ENCODE assay signal across 21 cellular contexts in the genomic region with DNA sequence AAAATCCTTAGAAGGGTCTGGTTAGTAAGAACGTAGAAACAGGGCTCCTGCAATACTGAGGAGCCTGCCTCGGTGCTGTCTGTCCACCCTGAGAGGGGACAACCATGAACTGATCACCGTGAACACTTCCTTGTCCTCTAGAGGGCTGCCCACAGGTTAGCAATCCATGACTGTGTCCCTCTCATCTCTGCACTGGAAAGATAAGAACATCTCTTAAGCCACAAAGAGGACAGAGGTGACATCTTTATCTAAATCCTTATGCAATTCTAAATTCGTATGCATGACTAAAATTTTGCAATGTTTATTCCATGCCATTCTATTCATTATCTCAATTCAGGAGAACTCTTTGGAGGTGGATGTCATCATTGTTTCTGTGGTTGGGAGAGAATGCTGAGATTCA. TPM values are rescaled to one million over a fixed set of nuclear protein-coding genes. Genes with fewer than 3 reads are reported as not detected.
DNase-seq lines count a peak whose midpoint lies in the region; ATAC-seq and TF ChIP-seq lines count a peak whose summit lies in the region.
"Had no signal": no experiment of that assay in that cellular context is flagged by ENCODE, and none has a peak within 500 bp of the region (broad histone marks: within the 10 kb centered on the region; RNA-seq: fewer than 3 reads in every experiment).

No MANE protein-coding gene starts in this region.

- no peaks in the 10 kb centered on the region for H3K9me2 ChIP-seq in GM23338 (ENCODE audit: insufficient read depth)

- TF ChIP-seq CTCF in AG10803 (conservative IDR thresholded peaks at IDR 0.05; ENCODE audit: low read length) (no peak), GM23338 (conservative IDR thresholded peaks at IDR 0.05; ENCODE audit: low read depth in 2 of 2) (peak in 1 of 2 experiments; percentile 18; a peak in 1 of 4 replicates), WERI-Rb-1 (IDR thresholded peaks at IDR 0.05; ENCODE audit: low read depth, low read length) (peak; percentile 41), fibroblast of the aortic adventitia (IDR thresholded peaks at IDR 0.05; ENCODE audit: insufficient read depth, low read length) (no peak), psoas muscle (IDR thresholded peaks at IDR 0.05) (no peak)

- H2AFZ ChIP-seq in GM23338 = no peak overlapping the region

- H3K27ac Mint-ChIP-seq in GM23338 = no peak overlapping the region
- H3K27ac Mint-ChIP-seq in activated CD4-positive, alpha-beta T cell treated with anti-CD3 and anti-CD28 coated beads, Interleukin-2, amount 10 ng/mL, durations not matched to agents 24 days and 14 days = no peak overlapping the region
- H3K27ac Mint-ChIP-seq: IgD-negative memory B cell; T-helper 1 cell treated with Interleukin-12 subunit alpha and Interleukin-12 subunit beta and Interleukin-4 antibody, amounts not matched to agents 30 μg/mL and 1 μg/mL, for 36 hours had no signal

- H3F3A ChIP-seq in GM23338 (replicated peaks; ENCODE audit: low read depth) = no peaks in the 10 kb centered on the region

- H3K79me2 ChIP-seq in GM23338 (replicated peaks; ENCODE audit: insufficient read depth) = no peaks in the 10 kb centered on the region

- peaks cover 14% of the 10 kb centered on the region for H3K4me1 ChIP-seq in GM23338 (ENCODE audit: insufficient read depth)
- H3K4me1 ChIP-seq in psoas muscle = no peaks in the 10 kb centered on the region
- H3K4me1 ChIP-seq: BE2C had no signal

- H3K4me3 ChIP-seq in AG10803 (ENCODE audit: low read length) (no peak overlapping the region), GM23338 (no peak overlapping the region), WERI-Rb-1 (ENCODE audit: low read depth, low read length) (no peak overlapping the region), fibroblast of the aortic adventitia (ENCODE audit: low read depth, low read length) (no peak overlapping the region), psoas muscle (no peak overlapping the region)

- H4K20me1 ChIP-seq in GM23338 (replicated peaks; ENCODE audit: insufficient read depth) = no peaks in the 10 kb centered on the region; the same call in none of the 2 replicates

- H3K9me3 ChIP-seq in WERI-Rb-1 (ENCODE audit: severe bottlenecking) (no peaks in the 10 kb centered on the region), psoas muscle (no peaks in the 10 kb centered on the region)
- H3K9me3 ChIP-seq: BE2C had no signal

- intact Hi-C loops in psoas muscle (cut with DNase I) = no loop called here
- intact Hi-C loops in activated CD4-positive, alpha-beta T cell treated with anti-CD3 and anti-CD28 coated beads, Interleukin-2, amount 10 ng/mL, durations not matched to agents 24 days and 14 days (cut with micrococcal nuclease) = no loop called here

- H3K27ac ChIP-seq in GM23338 (ENCODE audit: low read depth) (no peak overlapping the region), WERI-Rb-1 (no peak overlapping the region), psoas muscle (no peak overlapping the region)
- H3K27ac ChIP-seq: RWPE1 had no signal

- WGBS in psoas muscle, 3 donors = 81 to 90% (median 88%) methylated on average over 4 of the region's 4 CpGs

- no peak overlapping the region for H3K4me3 Mint-ChIP-seq in GM23338
- no peak overlapping the region for H3K4me3 Mint-ChIP-seq in activated CD4-positive, alpha-beta T cell treated with anti-CD3 and anti-CD28 coated beads, Interleukin-2, amount 10 ng/mL, durations not matched to agents 24 days and 14 days
- H3K4me3 Mint-ChIP-seq: IgD-negative memory B cell; T-helper 1 cell treated with Interleukin-12 subunit alpha and Interleukin-12 subunit beta and Interleukin-4 antibody, amounts not matched to agents 30 μg/mL and 1 μg/mL, for 36 hours had no signal

- no peaks in the 10 kb centered on the region for H3K36me3 Mint-ChIP-seq in GM23338 (ENCODE audit: low read depth)
- H3K36me3 Mint-ChIP-seq in activated CD4-positive, alpha-beta T cell treated with anti-CD3 and anti-CD28 coated beads, Interleukin-2, amount 10 ng/mL, durations not matched to agents 24 days and 14 days (ENCODE audit: low read depth) = no peaks in the 10 kb centered on the region
- H3K36me3 Mint-ChIP-seq: IgD-negative memory B cell had no signal

- ATAC-seq in GM23338 = peak; percentile 53
- no peak for ATAC-seq in psoas muscle

- H3K4me2 ChIP-seq in GM23338 = no peak overlapping the region

- H3K36me3 ChIP-seq in GM23338 (ENCODE audit: insufficient read depth) (no peaks in the 10 kb centered on the region; the same call in 1 of the 2 replicates), WERI-Rb-1 (no peaks in the 10 kb centered on the region), psoas muscle (ENCODE audit: insufficient read depth in 1 of 2, low read depth in 1 of 2) (no peaks in the 10 kb centered on the region)
- H3K36me3 ChIP-seq: BE2C had no signal

- no peaks in the 10 kb centered on the region for H3K9me3 Mint-ChIP-seq in GM23338
- no peaks in the 10 kb centered on the region for H3K9me3 Mint-ChIP-seq in activated CD4-positive, alpha-beta T cell treated with anti-CD3 and anti-CD28 coated beads, Interleukin-2, amount 10 ng/mL, durations not matched to agents 24 days and 14 days
- H3K9me3 Mint-ChIP-seq: IgD-negative memory B cell; T-helper 1 cell treated with Interleukin-12 subunit alpha and Interleukin-12 subunit beta and Interleukin-4 antibody, amounts not matched to agents 30 μg/mL and 1 μg/mL, for 36 hours had no signal

- DNase-seq in AG10803 (ENCODE audit: low read depth) (peak; percentile 15), GM23338 (ENCODE audit: low spot score) (no peak), WERI-Rb-1 (no peak), fibroblast of the aortic adventitia (ENCODE audit: low read depth) (peak; percentile 49), psoas muscle (no peak), activated gamma-delta T cell (lab: John Stamatoyannopoulos, UW) (no peak)
- DNase-seq in activated CD4-positive, alpha-beta T cell treated with anti-CD3 and anti-CD28 coated beads, Interleukin-2, amount 10 ng/mL, durations not matched to agents 24 days and 14 days = no peak
- DNase-seq: BE2C, HCEC 1CT, NCI-H1092, NCI-H1417 treated with DMSO at 0.1 percent for 48 hours, NCI-H1694 treated with DMSO at 0.1 percent for 48 hours, NCI-H2081 treated with DMSO at 0.1 percent for 48 hours, NCI-H2171, NCI-H226, NCI-H510A treated with DMSO at 0.1 percent for 48 hours, SHP77, SW 1271 had no signal

- H3K27me3 ChIP-seq in GM23338 (ENCODE audit: insufficient read depth) = no peaks in the 10 kb centered on the region
- no peaks in the 10 kb centered on the region for H3K27me3 ChIP-seq in WERI-Rb-1 (ENCODE audit: insufficient read depth, low read depth, severe bottlenecking)
- no peaks in the 10 kb centered on the region for H3K27me3 ChIP-seq in psoas muscle (ENCODE audit: insufficient read depth in 3 of 3, low read length in 2 of 3)
- H3K27me3 ChIP-seq: BE2C had no signal

- peaks cover 13% of the 10 kb centered on the region for H3K4me1 Mint-ChIP-seq in GM23338
- H3K4me1 Mint-ChIP-seq in activated CD4-positive, alpha-beta T cell treated with anti-CD3 and anti-CD28 coated beads, Interleukin-2, amount 10 ng/mL, durations not matched to agents 24 days and 14 days = peaks cover 3% of the 10 kb centered on the region

- H3K27me3 Mint-ChIP-seq in GM23338 (ENCODE audit: insufficient read depth, low read depth, poor library complexity) = peaks cover 8% of the 10 kb centered on the region
- H3K27me3 Mint-ChIP-seq in activated CD4-positive, alpha-beta T cell treated with anti-CD3 and anti-CD28 coated beads, Interleukin-2, amount 10 ng/mL, durations not matched to agents 24 days and 14 days = peaks cover 18% of the 10 kb centered on the region
- H3K27me3 Mint-ChIP-seq: IgD-negative memory B cell had no signal

TF ChIP-seq in GM23338, 12 proteins besides CTCF, POLR2A, EP300 and RAD21:
- TF ChIP-seq STAT1 (IDR thresholded peaks at IDR 0.05; ENCODE audit: unreplicated experiment) = no peak
- no peak for TF ChIP-seq JUNB (IDR thresholded peaks at IDR 0.05; ENCODE audit: unreplicated experiment)
- no peak for TF ChIP-seq NANOG (IDR thresholded peaks at IDR 0.05; ENCODE audit: borderline replicate concordance)
- TF ChIP-seq EZH2 (IDR thresholded peaks at IDR 0.05; ENCODE audit: low read depth, unreplicated experiment) = no peak
- no peak for TF ChIP-seq POLR2AphosphoS5 (IDR thresholded peaks at IDR 0.05; ENCODE audit: low read depth)
TF ChIP-seq in GM23338: peak in this region for 0.

RNA-seq across cellular contexts. Expression of a gene that starts 12.8 kb away (rescaled TPM):
- 10.7 and 11.8 TPM in 2 replicates for total RNA-seq in GM23338 (2014; rRNA removed; shearing (Covaris generic))
- polyA plus RNA-seq in GM23338 (2016; fragmentation: Nextera tagmentation; extraction: Ambion mirVana) = 2.9 and 3.3 TPM in 2 replicates
- total RNA-seq in fibroblast of the aortic adventitia (ENCODE audit: low replicate concordance) = 0.99 and 1.1 TPM in 2 replicates
- total RNA-seq in psoas muscle = 10 to 100 TPM in 1 of 4 donors, 1 to 10 TPM in 3; 1.7 to 12.7 (median 4.0) TPM
- under 1 TPM; 0.59 to 0.88 (median 0.72) TPM for polyA plus RNA-seq in psoas muscle
- 0.09 and 0.12 TPM in 2 replicates for total RNA-seq in activated CD4-positive, alpha-beta T cell treated with anti-CD3 and anti-CD28 coated beads, Interleukin-2, amount 10 ng/mL, durations not matched to agents 24 days and 14 days

Comparison
In these comparisons a context has a peak if more than half of its experiments do, and no peak if none do; other contexts are left out.
1. DNase-seq: peak in AG10803 (single experiment) and fibroblast of the aortic adventitia (single experiment); none in GM23338 (single experiment), WERI-Rb-1 (single experiment), psoas muscle (0 of 2), activated gamma-delta T cell (single experiment) and activated CD4-positive, alpha-beta T cell treated with anti-CD3 and anti-CD28 coated beads, Interleukin-2, amount 10 ng/mL, durations not matched to agents 24 days and 14 days (single experiment).